ENCODE assay signal across 8 cellular contexts in the genomic region with DNA sequence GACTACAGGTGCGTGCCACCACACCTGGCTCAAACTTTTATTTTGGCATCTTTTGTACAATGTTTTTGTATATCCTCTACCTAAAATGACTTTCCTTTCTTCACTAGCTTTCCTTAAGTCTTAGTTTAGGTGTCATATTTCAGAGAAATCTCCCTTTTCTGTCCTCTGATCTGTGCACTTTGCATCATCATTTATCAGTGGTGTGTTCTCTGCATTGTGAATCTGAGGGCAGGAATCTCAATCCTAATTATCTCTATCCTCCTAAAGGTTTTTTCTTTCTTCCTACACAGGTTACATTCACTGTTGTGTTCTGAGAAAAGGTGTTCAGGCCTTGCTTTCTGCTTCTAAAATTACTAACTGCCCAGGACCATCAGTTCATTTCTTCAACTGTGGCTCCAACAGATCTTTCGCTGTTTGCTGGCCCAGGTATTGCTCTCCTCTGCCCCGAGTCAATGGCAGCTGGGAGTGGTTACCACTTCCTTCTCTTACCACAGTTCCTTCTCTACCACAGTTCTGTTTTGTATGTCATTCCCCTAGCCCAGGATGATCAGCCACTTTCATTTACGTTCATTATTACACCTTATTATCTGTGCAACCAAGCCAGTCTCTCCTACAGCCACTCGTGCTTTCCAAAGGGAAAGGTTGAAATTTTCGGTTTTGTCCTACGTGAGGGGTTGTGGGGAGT. TPM values are rescaled to one million over a fixed set of nuclear protein-coding genes. Genes with fewer than 3 reads are reported as not detected.
DNase-seq lines count a peak whose midpoint lies in the region; ATAC-seq and TF ChIP-seq lines count a peak whose summit lies in the region.

No MANE protein-coding gene starts in this region.

- peak overlapping the region; percentile 93 for H3K27ac Mint-ChIP-seq in activated naive CD8-positive, alpha-beta T cell

- peak; percentile 47 for DNase-seq in NOMO-1 treated with dmso at 0.1 percent for 144 hours (lab: John Stamatoyannopoulos, UW; ENCODE audit: unreplicated experiment)
- no peak for DNase-seq in esophagus muscularis mucosa (ENCODE audit: extremely low spot score)
- DNase-seq in ureter (ENCODE audit: low spot score) = no peak
- DNase-seq in NCI-H1694 treated with DMSO at 0.1 percent for 48 hours (lab: John Stamatoyannopoulos, UW) = no peak

- H3K27ac ChIP-seq in thymus (ENCODE audit: low read depth) (peak overlapping the region; percentile 11), esophagus muscularis mucosa (replicated peaks in 1 of 4) (no peak overlapping the region)

- H3K9me3 Mint-ChIP-seq in activated naive CD8-positive, alpha-beta T cell (ENCODE audit: low read depth) = no peaks in the 10 kb centered on the region

- ATAC-seq in GM18519 (IDR thresholded peaks at IDR 0.05; ENCODE audit: low FRiP score, unreplicated experiment) (peak; percentile 88), HG02678 (IDR thresholded peaks at IDR 0.05; ENCODE audit: unreplicated experiment) (peak; percentile 99)

- intact Hi-C loops in esophagus muscularis mucosa (cut with DNase I) = no loop called here

- TF ChIP-seq CTCF in esophagus muscularis mucosa (IDR thresholded peaks at IDR 0.05) = no peak

- H3K27me3 Mint-ChIP-seq in activated naive CD8-positive, alpha-beta T cell = no peaks in the 10 kb centered on the region

- no peak for TF ChIP-seq POLR2A in esophagus muscularis mucosa (IDR thresholded peaks at IDR 0.05; ENCODE audit: low read depth)

- WGBS in thymus = 21% methylated on average over 7 of the region's 7 CpGs
- WGBS in esophagus muscularis mucosa = 81% methylated on average over 7 of the region's 7 CpGs

- H3K4me3 ChIP-seq in thymus (ENCODE audit: low read length) = peak overlapping the region; percentile 18
- no peak overlapping the region for H3K4me3 ChIP-seq in esophagus muscularis mucosa

- peaks cover 4% of the 10 kb centered on the region for H3K36me3 Mint-ChIP-seq in activated naive CD8-positive, alpha-beta T cell

- H3K9me3 ChIP-seq in thymus (ENCODE audit: control insufficient read depth) (no peaks in the 10 kb centered on the region), esophagus muscularis mucosa (no peaks in the 10 kb centered on the region)

- no peak for TF ChIP-seq EP300 in esophagus muscularis mucosa (IDR thresholded peaks at IDR 0.05)

- H3K27me3 ChIP-seq in thymus (ENCODE audit: control insufficient read depth, insufficient read depth) (no peaks in the 10 kb centered on the region), esophagus muscularis mucosa (no peaks in the 10 kb centered on the region)

- H3K4me3 Mint-ChIP-seq in activated naive CD8-positive, alpha-beta T cell = peak overlapping the region; percentile 85

- H3K36me3 ChIP-seq in thymus (ENCODE audit: control insufficient read depth, insufficient read depth) = no peaks in the 10 kb centered on the region
- H3K36me3 ChIP-seq in esophagus muscularis mucosa = no peaks in the 10 kb centered on the region

- H3K4me1 ChIP-seq in thymus (ENCODE audit: control insufficient read depth, insufficient read depth, low read length) = peaks cover 9% of the 10 kb centered on the region
- peaks cover 24 to 68% (median 57%) of the 10 kb centered on the region in 4 donors for H3K4me1 ChIP-seq in esophagus muscularis mucosa

- H3K4me1 Mint-ChIP-seq in activated naive CD8-positive, alpha-beta T cell (ENCODE audit: low read depth) = peaks cover 91% of the 10 kb centered on the region

RNA-seq across cellular contexts. Expression of a gene that starts 14.0 kb away (rescaled TPM):
- polyA plus RNA-seq in thymus = 19.4 TPM
- total RNA-seq in esophagus muscularis mucosa (10 to 100 TPM; 33.7 to 63.1 (median 48.1) TPM), ureter (44.7 TPM)
